8 cellular contexts compared by ENCODE assay signal in genomic region chr2:23452853-23453420, GRCh38.
DNase-seq lines count a peak whose midpoint lies in the region; ATAC-seq lines count a peak whose summit lies in the region.

No MANE protein-coding gene starts in this region.

- peak; percentile 58 for ATAC-seq in HG03442 (IDR thresholded peaks at IDR 0.05; ENCODE audit: unreplicated experiment)
- peak; percentile 52 to 54 for ATAC-seq in activated T-cell treated with anti-CD3 and anti-CD28 coated beads, Interleukin-2, amount 50 U/mL, for 4 hours

- H3K23ac ChIP-seq in neuronal stem cell (ENCODE audit: low read depth, low read length, poor library complexity), result no peak overlapping the region

- H2BK5ac ChIP-seq in neuronal stem cell (ENCODE audit: low read length), result peak overlapping the region; percentile 91

- H4K91ac ChIP-seq in neuronal stem cell (ENCODE audit: low read depth, low read length, poor library complexity), result no peak overlapping the region

- H2BK15ac ChIP-seq in neuronal stem cell (ENCODE audit: low read length), result no peak overlapping the region

- peak overlapping the region; percentile 60 for H2AK5ac ChIP-seq in neuronal stem cell (ENCODE audit: low read depth, low read length)

- peak overlapping the region; percentile 27 for H2BK120ac ChIP-seq in neuronal stem cell (ENCODE audit: low read depth, low read length)

- H2BK12ac ChIP-seq in neuronal stem cell (ENCODE audit: low read length), result no peak overlapping the region

- no peaks in the 10 kb centered on the region for H3K36me3 Mint-ChIP-seq in activated T-cell treated with anti-CD3 and anti-CD28 coated beads, Interleukin-2, amount 50 U/mL, for 4 hours (ENCODE audit: insufficient read depth)

- no peaks in the 10 kb centered on the region for H3K27me3 ChIP-seq in neuronal stem cell (ENCODE audit: control insufficient read depth in 3 of 3, insufficient read depth in 3 of 3, low read depth in 1 of 3, low read length in 3 of 3)

- no peaks in the 10 kb centered on the region for H3K9me3 ChIP-seq in neuronal stem cell (replicated peaks in 1 of 2; ENCODE audit: control insufficient read depth in 2 of 2, insufficient read depth in 1 of 2, low read depth in 1 of 2, low read length in 2 of 2)

- H3K4me1 Mint-ChIP-seq in activated T-cell treated with anti-CD3 and anti-CD28 coated beads, Interleukin-2, amount 50 U/mL, for 4 hours (ENCODE audit: low read depth), result peaks cover 27% of the 10 kb centered on the region

- H3K27ac ChIP-seq in neuronal stem cell (replicated peaks; ENCODE audit: low read length), result peak overlapping the region; percentile 63

- H3K18ac ChIP-seq in neuronal stem cell (ENCODE audit: low read length), result peak overlapping the region; percentile 85

- H3K27me3 Mint-ChIP-seq in activated T-cell treated with anti-CD3 and anti-CD28 coated beads, Interleukin-2, amount 50 U/mL, for 4 hours (ENCODE audit: low read depth), result peaks cover 3% of the 10 kb centered on the region

- no peaks in the 10 kb centered on the region for H3K36me3 ChIP-seq in neuronal stem cell (replicated peaks in 1 of 2; ENCODE audit: control insufficient read depth in 2 of 2, insufficient read depth in 2 of 2, low read length in 2 of 2)

- H4K8ac ChIP-seq in neuronal stem cell (ENCODE audit: low read depth, low read length), result no peak overlapping the region

- H3K79me1 ChIP-seq in neuronal stem cell (ENCODE audit: low read depth, low read length), result no peaks in the 10 kb centered on the region

- no peak overlapping the region for H3K14ac ChIP-seq in neuronal stem cell (ENCODE audit: low read length)

- DNase-seq in stimulated activated CD4-positive, alpha-beta T cell treated with anti-CD3 and anti-CD28 coated beads, Interleukin-4, amount 100 ng/mL, for 4 hours, result peak; percentile 6 to 7
- no peak for DNase-seq in stimulated activated CD4-positive, alpha-beta T cell treated with anti-CD3 and anti-CD28 coated beads, Interleukin-4, amount 100 ng/mL, for 24 hours
- no peak for DNase-seq in activated T-cell treated with anti-CD3 and anti-CD28 coated beads, Interleukin-2, amount 50 U/mL, for 4 hours
- DNase-seq in neuronal stem cell (ENCODE audit: low spot score) (no peak), HUDEP-2 (lab: John Stamatoyannopoulos, UW; ENCODE audit: unreplicated experiment in 76 of 76) (no peak), Ammon's horn (ENCODE audit: low spot score) (no peak), LoVo (ENCODE audit: low spot score) (no peak)

- no CpG with 5 or more reads among the region's 9 CpGs for WGBS in neuronal stem cell (ENCODE audit: extremely low coverage in 2 of 2, insufficient read length in 2 of 2, insufficient replicate concordance in 1 of 2), 2 donors

- no peak overlapping the region for H3K9ac ChIP-seq in neuronal stem cell (ENCODE audit: low read depth, low read length, poor library complexity)

- H2AFZ ChIP-seq in neuronal stem cell (ENCODE audit: low read length), result peak overlapping the region; percentile 17

- no peaks in the 10 kb centered on the region for H3K9me3 Mint-ChIP-seq in activated T-cell treated with anti-CD3 and anti-CD28 coated beads, Interleukin-2, amount 50 U/mL, for 4 hours

- H3K4me3 Mint-ChIP-seq in activated T-cell treated with anti-CD3 and anti-CD28 coated beads, Interleukin-2, amount 50 U/mL, for 4 hours, result peak overlapping the region; percentile 62

- no peak overlapping the region for H3K4ac ChIP-seq in neuronal stem cell (ENCODE audit: low read length)

- peaks cover 19 to 29% of the 10 kb centered on the region in 2 donors for H3K4me1 ChIP-seq in neuronal stem cell (ENCODE audit: control insufficient read depth in 2 of 2, insufficient read depth in 1 of 2, low read depth in 1 of 2, low read length in 2 of 2)

- H3K4me2 ChIP-seq in neuronal stem cell (ENCODE audit: insufficient read depth, low read length, poor library complexity, severe bottlenecking), result no peak overlapping the region

- no peak overlapping the region for H3K4me3 ChIP-seq in neuronal stem cell (ENCODE audit: low read length in 2 of 2)

Comparison
In these comparisons a context has a peak if more than half of its experiments do, and no peak if none do; other contexts are left out.
1. DNase-seq: peak in stimulated activated CD4-positive, alpha-beta T cell treated with anti-CD3 and anti-CD28 coated beads, Interleukin-4, amount 100 ng/mL, for 4 hours (2 of 2); none in stimulated activated CD4-positive, alpha-beta T cell treated with anti-CD3 and anti-CD28 coated beads, Interleukin-4, amount 100 ng/mL, for 24 hours (single experiment), activated T-cell treated with anti-CD3 and anti-CD28 coated beads, Interleukin-2, amount 50 U/mL, for 4 hours (single experiment), neuronal stem cell (single experiment), HUDEP-2 (0 of 76), Ammon's horn (single experiment) and LoVo (single experiment).